16 cellular contexts compared by ENCODE assay signal in the genomic region with DNA sequence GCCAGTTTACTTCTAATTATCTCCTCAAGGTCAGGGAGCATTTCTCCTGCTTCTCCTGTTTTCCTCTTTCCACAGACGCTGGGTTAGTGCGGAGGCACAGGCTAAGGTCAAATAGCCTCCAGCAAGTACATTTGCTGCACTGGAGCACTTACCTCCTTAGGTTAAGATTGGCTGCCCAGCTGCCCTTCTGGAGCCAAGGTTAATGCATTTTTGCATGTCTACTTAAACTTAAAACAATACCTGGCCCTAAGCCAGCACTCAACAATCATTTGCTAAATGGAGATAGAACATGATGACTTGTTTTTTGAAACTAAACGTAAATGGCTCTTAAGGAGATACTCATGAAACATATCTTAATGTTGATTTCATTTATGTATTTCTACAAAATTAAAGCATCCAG.
DNase-seq lines count a peak whose midpoint lies in the region; ATAC-seq and TF ChIP-seq lines count a peak whose summit lies in the region.
"Had no signal": no experiment of that assay in that cellular context is flagged by ENCODE, and none has a peak within 500 bp of the region (broad histone marks: within the 10 kb centered on the region; RNA-seq: fewer than 3 reads in every experiment).

No MANE protein-coding gene starts in this region.

- intact Hi-C loops in naive thymus-derived CD4-positive, alpha-beta T cell (cut with micrococcal nuclease): no loop called here

- no peak for TF ChIP-seq CTCF in fibroblast of pulmonary artery (IDR thresholded peaks at IDR 0.05; ENCODE audit: low read length, missing control alignments)

- no peak overlapping the region for H3K27ac Mint-ChIP-seq in naive thymus-derived CD4-positive, alpha-beta T cell

- no peak overlapping the region for H3K27ac ChIP-seq in naive thymus-derived CD4-positive, alpha-beta T cell (ENCODE audit: low read depth, low read length)
- H3K27ac ChIP-seq: SK-N-MC had no signal

- peaks cover 0 to 5% (median 0%) of the 10 kb centered on the region in 7 donors for H3K4me1 Mint-ChIP-seq in naive thymus-derived CD4-positive, alpha-beta T cell
- H3K4me1 Mint-ChIP-seq: CD8-positive, alpha-beta memory T cell had no signal

- no peak for ATAC-seq in naive thymus-derived CD4-positive, alpha-beta T cell

- H3K36me3 ChIP-seq in naive thymus-derived CD4-positive, alpha-beta T cell (ENCODE audit: control insufficient read depth in 2 of 3, insufficient read depth in 3 of 3, low read length in 3 of 3): no peaks in the 10 kb centered on the region

- H3K27me3 Mint-ChIP-seq in naive thymus-derived CD4-positive, alpha-beta T cell: peaks cover 0 to 60% (median 9%) of the 10 kb centered on the region in 5 donors

- CTCF ChIA-PET in naive thymus-derived CD4-positive, alpha-beta T cell (lab: Charles Lee): interaction anchor here (0.9 to 3.8 kb wide), 2 partner anchors 12 to 71 kb away, joined by 3 to 21 read pairs; no protein-coding TSS in a partner anchor

- H3K4me3 ChIP-seq in fibroblast of pulmonary artery (replicated peaks; ENCODE audit: low read depth, low read length): no peak overlapping the region
- H3K4me3 ChIP-seq in naive thymus-derived CD4-positive, alpha-beta T cell (ENCODE audit: low read length): no peak overlapping the region
- H3K4me3 ChIP-seq: SK-N-MC had no signal

- POLR2A ChIA-PET in naive thymus-derived CD4-positive, alpha-beta T cell (lab: Charles Lee): no interaction called here

- peaks cover 0 to 1% (median 0%) of the 10 kb centered on the region in 11 donors for H3K9me3 Mint-ChIP-seq in naive thymus-derived CD4-positive, alpha-beta T cell
- H3K9me3 Mint-ChIP-seq: CD8-positive, alpha-beta memory T cell had no signal

- no peaks in the 10 kb centered on the region for H3K4me1 ChIP-seq in naive thymus-derived CD4-positive, alpha-beta T cell (ENCODE audit: control insufficient read depth in 2 of 2, insufficient read depth in 2 of 2, low read length in 2 of 2)

- H3K36me3 Mint-ChIP-seq in naive thymus-derived CD4-positive, alpha-beta T cell: no peaks in the 10 kb centered on the region
- H3K36me3 Mint-ChIP-seq: CD8-positive, alpha-beta memory T cell had no signal

- H3K9me3 ChIP-seq in naive thymus-derived CD4-positive, alpha-beta T cell (ENCODE audit: control insufficient read depth in 2 of 3, low read length in 3 of 3): no peaks in the 10 kb centered on the region

- DNase-seq in M059J (ENCODE audit: low read depth): peak; percentile 49
- DNase-seq in RPMI8226: peak; percentile 30
- peak; percentile 57 for DNase-seq in fibroblast of pulmonary artery (ENCODE audit: low read depth)
- peak; percentile 62 for DNase-seq in renal cortical epithelial cell (ENCODE audit: low read depth)
- DNase-seq in GM19238 (ENCODE audit: insufficient read length, low spot score): no peak
- no peak for DNase-seq in naive thymus-derived CD4-positive, alpha-beta T cell
- DNase-seq in A172 (ENCODE audit: low spot score): no peak
- DNase-seq: CD8-positive, alpha-beta memory T cell; HCEC 1CT; Karpas-422; NCI-H1436; NCI-H2081 treated with DMSO at 0.1 percent for 48 hours; NCI-H226; NCI-H526; OCI-M1 had no signal

- H3K4me3 Mint-ChIP-seq in naive thymus-derived CD4-positive, alpha-beta T cell: no peak overlapping the region
- H3K4me3 Mint-ChIP-seq: CD8-positive, alpha-beta memory T cell had no signal

- H3K27me3 ChIP-seq in naive thymus-derived CD4-positive, alpha-beta T cell (ENCODE audit: control insufficient read depth in 2 of 2, insufficient read depth in 2 of 2, low read length in 2 of 2): no peaks in the 10 kb centered on the region

Comparison
In these comparisons a context has a peak if more than half of its experiments do, and no peak if none do; other contexts are left out.
1. DNase-seq: peak in M059J (single experiment), RPMI8226 (single experiment), fibroblast of pulmonary artery (single experiment) and renal cortical epithelial cell (single experiment); none in GM19238 (single experiment), naive thymus-derived CD4-positive, alpha-beta T cell (0 of 9) and A172 (single experiment).